Comparison of ENCODE assay signal across 8 cellular contexts in the genomic region with DNA sequence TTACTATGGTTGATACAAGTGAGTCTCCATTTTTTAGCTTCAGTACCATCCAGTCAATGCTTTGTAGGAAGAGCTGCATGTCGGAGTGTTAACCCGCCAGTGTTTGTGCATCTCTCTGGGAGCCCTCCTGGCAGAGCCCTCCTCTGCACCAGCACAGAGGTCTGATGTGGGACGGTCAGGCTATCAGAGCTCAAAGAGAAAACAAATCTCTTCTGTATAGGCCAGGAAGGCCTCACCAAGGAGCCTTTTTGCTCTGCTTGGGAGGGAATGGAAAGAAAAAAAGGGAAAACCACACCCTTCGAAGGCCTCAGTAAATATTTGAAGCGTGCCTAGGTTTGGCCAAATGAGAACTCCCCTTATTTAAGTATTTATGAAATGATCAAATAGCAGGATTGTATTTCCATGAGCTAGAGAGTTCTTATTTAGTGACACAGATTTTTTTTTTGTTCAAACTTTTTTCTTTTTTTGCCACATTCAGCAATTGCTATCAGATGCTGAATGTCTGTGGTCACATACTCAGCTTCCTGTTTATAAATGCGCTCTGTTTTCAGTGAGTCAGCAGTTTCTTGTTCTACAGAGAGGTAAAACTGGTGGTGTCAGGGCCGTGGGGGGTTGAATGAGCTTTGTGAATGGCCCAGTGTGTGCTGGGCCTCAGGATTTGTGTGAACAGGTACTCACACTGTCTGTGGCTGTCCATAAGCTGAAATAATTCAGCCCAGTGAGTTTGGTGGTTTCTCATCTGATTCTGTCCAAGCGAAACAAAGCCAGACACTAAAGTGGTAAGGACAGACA.
DNase-seq lines count a peak whose midpoint lies in the region; ATAC-seq and TF ChIP-seq lines count a peak whose summit lies in the region.

No MANE protein-coding gene starts in this region.

- peak; percentile 71 for ATAC-seq in GM19463 (IDR thresholded peaks at IDR 0.05; ENCODE audit: unreplicated experiment)

- no peak for TF ChIP-seq CTCF in AG09319 (IDR thresholded peaks at IDR 0.05; ENCODE audit: low read depth, low read length)
- no peak for TF ChIP-seq CTCF in stomach (IDR thresholded peaks at IDR 0.05)

- peaks cover 20 to 27% of the 10 kb centered on the region in 2 donors for H3K4me1 ChIP-seq in duodenal mucosa (ENCODE audit: control insufficient read depth in 1 of 2, insufficient read depth in 2 of 2, low read length in 2 of 2)
- H3K4me1 ChIP-seq in stomach = peaks cover 19 to 34% (median 28%) of the 10 kb centered on the region in 4 donors

- H3K9me3 ChIP-seq in duodenal mucosa (ENCODE audit: control insufficient read depth in 1 of 2, low read length in 2 of 2) = no peaks in the 10 kb centered on the region
- no peaks in the 10 kb centered on the region for H3K9me3 ChIP-seq in stomach

- H3K4me3 ChIP-seq in duodenal mucosa (ENCODE audit: low read depth in 1 of 2, low read length in 2 of 2) = peak overlapping the region in 1 of 2 donors; percentile 12
- no peak overlapping the region for H3K4me3 ChIP-seq in stomach

- WGBS in stomach, 5 donors = 25 to 46% (median 44%) methylated on average over 8 of the region's 8 CpGs

- no peak for TF ChIP-seq EP300 in stomach (IDR thresholded peaks at IDR 0.05)

- H3K27me3 ChIP-seq in duodenal mucosa (ENCODE audit: control insufficient read depth in 1 of 2, insufficient read depth in 2 of 2, low read length in 2 of 2) (no peaks in the 10 kb centered on the region), stomach (no peaks in the 10 kb centered on the region)

- no peak overlapping the region for H3K9ac ChIP-seq in duodenal mucosa (ENCODE audit: low read depth in 1 of 2, low read length in 2 of 2)

- peak overlapping the region; percentile 79 for H3K27ac ChIP-seq in duodenal mucosa (ENCODE audit: low read depth, low read length)
- peak overlapping the region; percentile 70 to 86 (median 74) for H3K27ac ChIP-seq in stomach

- intact Hi-C loops in stomach (cut with DNase I; ENCODE audit: low total_unique reads) = no loop called here

- no peak for TF ChIP-seq POLR2A in stomach (IDR thresholded peaks at IDR 0.05)

- DNase-seq in AG09319 (ENCODE audit: extremely low read depth, low read depth) (peak; percentile 97), HT1080 (ENCODE audit: low read depth) (peak; percentile 95), midbrain (lab: John Stamatoyannopoulos, UW) (peak; percentile 39), stomach (peak; percentile 43), NCI-H446 (lab: John Stamatoyannopoulos, UW) (no peak)
- DNase-seq in activated CD4-positive, alpha-beta T cell treated with anti-CD3 and anti-CD28 coated beads for 1 hour = peak; percentile 15

- H3K36me3 ChIP-seq in duodenal mucosa (ENCODE audit: control insufficient read depth in 1 of 2, insufficient read depth in 2 of 2, low read length in 2 of 2) (no peaks in the 10 kb centered on the region), stomach (no peaks in the 10 kb centered on the region)

Comparison
In these comparisons a context has a peak if more than half of its experiments do, and no peak if none do; other contexts are left out.
1. DNase-seq: peak in AG09319 (single experiment), HT1080 (single experiment), activated CD4-positive, alpha-beta T cell treated with anti-CD3 and anti-CD28 coated beads for 1 hour (single experiment), midbrain (single experiment) and stomach (single experiment); none in NCI-H446 (0 of 2).